In genomic region chr2:233350708-233351107, GRCh38 we compare ENCODE assay signal across 8 cellular contexts. TPM values are rescaled to one million over a fixed set of nuclear protein-coding genes. Genes with fewer than 3 reads are reported as not detected.
A peak's percentile ranks its signal among the peaks of the same experiment; 100 is the strongest.
DNase-seq lines count a peak whose midpoint lies in the region; ATAC-seq, FAIRE-seq and TF ChIP-seq lines count a peak whose summit lies in the region.

No MANE protein-coding gene starts in this region.

- peak; percentile 97 for DNase-seq in ACHN
- no peak for DNase-seq in GM19239 (ENCODE audit: insufficient read length, low spot score)
- peak; percentile 99 for DNase-seq in RPMI7951 (ENCODE audit: low read depth)
- DNase-seq in cardiac fibroblast (ENCODE audit: low read depth in 2 of 2) = peak; percentile 71 to 93
- no peak for DNase-seq in omental fat pad (ENCODE audit: low spot score)
- DNase-seq in GOT3 (lab: John Stamatoyannopoulos, UW) = no peak
- no peak for DNase-seq in NCI-H774 (lab: John Stamatoyannopoulos, UW)

- ATAC-seq in omental fat pad (ENCODE audit: low FRiP score) (peak; percentile 61), HG02973 (IDR thresholded peaks at IDR 0.05; ENCODE audit: unreplicated experiment) (no peak)

- FAIRE-seq in GM19239 (lab: Jason Lieb, UNC) = peak; percentile 35

- in situ Hi-C loops in ACHN (cut with HindIII; ENCODE audit: low pct_ligation_motif_present, low pct_unique_long_range_greater_than_20kb, low sequenced_read_pairs) = no loop called here

- peak; percentile 25 for TF ChIP-seq CTCF in cardiac fibroblast (IDR thresholded peaks at IDR 0.05; ENCODE audit: low read depth, low read length)
- no peak for TF ChIP-seq CTCF in omental fat pad (IDR thresholded peaks at IDR 0.05)

- no peak overlapping the region for H3K4me3 ChIP-seq in cardiac fibroblast (replicated peaks in 1 of 2; ENCODE audit: low read depth in 2 of 2, low read length in 2 of 2)

RNA-seq across cellular contexts. Expression of gene DGKD, which starts 3.6 kb away (rescaled TPM):
- 26.3 and 28.0 TPM in 2 replicates for total RNA-seq in RPMI7951 (2014; rRNA removed; shearing (Covaris generic))
- total RNA-seq in omental fat pad = 10 to 100 TPM; 15.3 to 37.5 (median 22.9) TPM

RNA-seq across cellular contexts. Expression of gene SAG, which starts 43.1 kb away (rescaled TPM):
- 0.12 TPM in 1 of 2 replicates, not detected in the other for total RNA-seq in RPMI7951 (2014; rRNA removed; shearing (Covaris generic))
- total RNA-seq in omental fat pad = under 1 TPM in 1 of 4 donors, not detected in 3; 0.09 TPM

Comparison
In these comparisons a context has a peak if more than half of its experiments do, and no peak if none do; other contexts are left out.
1. DNase-seq: peak in ACHN (single experiment), RPMI7951 (single experiment) and cardiac fibroblast (2 of 2); none in GM19239 (single experiment), omental fat pad (single experiment), GOT3 (single experiment) and NCI-H774 (single experiment).